ENCODE assay signal across 8 cellular contexts in the genomic region with DNA sequence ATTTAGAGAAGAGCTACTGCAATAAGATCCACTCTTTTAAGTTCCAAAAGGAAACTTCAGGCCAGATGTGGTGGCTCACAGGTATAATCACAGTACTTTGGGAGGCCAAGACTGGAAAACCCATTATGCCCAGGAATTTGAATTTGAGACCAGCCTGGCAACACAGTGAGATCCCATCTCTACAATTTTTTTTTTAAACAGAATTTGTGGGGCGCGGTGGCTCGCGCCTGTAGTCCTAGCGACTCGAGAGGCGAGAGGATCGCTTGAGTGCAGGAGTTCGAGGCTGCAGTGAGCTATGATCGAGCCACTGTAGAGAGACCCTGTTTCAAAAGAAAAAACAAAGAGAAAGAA. TPM values are rescaled to one million over a fixed set of nuclear protein-coding genes. Genes with fewer than 3 reads are reported as not detected.
DNase-seq lines count a peak whose midpoint lies in the region; TF ChIP-seq lines count a peak whose summit lies in the region.

No MANE protein-coding gene starts in this region.

- CTCF ChIA-PET in CD4-positive, alpha-beta memory T cell (lab: Charles Lee; ENCODE audit: partially characterized antibody) = interaction anchor here (2.6 to 3.1 kb wide), 2 partner anchors 16 to 18 kb away, joined by 16 to 17 read pairs; no protein-coding TSS in a partner anchor
- CTCF ChIA-PET in OCI-LY7 (lab: Charles Lee; ENCODE audit: unreplicated experiment) = interaction anchor here (0.6 kb wide), 1 partner anchor 15 kb away, joined by 3 read pairs; no protein-coding TSS in a partner anchor

- H3K27ac Mint-ChIP-seq in CD4-positive, alpha-beta memory T cell = peak overlapping the region; percentile 90 to 98 (median 95)
- peak overlapping the region; percentile 89 for H3K27ac Mint-ChIP-seq in endodermal cell

- peak overlapping the region; percentile 64 for H3K27ac ChIP-seq in CD4-positive, alpha-beta memory T cell (ENCODE audit: low read depth, low read length)
- H3K27ac ChIP-seq in OCI-LY7 (ENCODE audit: low read depth, low read length, poor library complexity, severe bottlenecking) = no peak overlapping the region
- H3K27ac ChIP-seq in endodermal cell (ENCODE audit: low read depth, low read length) = no peak overlapping the region
- H3K27ac ChIP-seq in neuronal stem cell (replicated peaks; ENCODE audit: low read length) = no peak overlapping the region

- H4K91ac ChIP-seq in neuronal stem cell (ENCODE audit: low read depth, low read length, poor library complexity) = no peak overlapping the region

- POLR2A ChIA-PET in CD4-positive, alpha-beta memory T cell (lab: Charles Lee; ENCODE audit: partially characterized antibody) = interaction anchor here (0.9 to 2.0 kb wide), 6 partner anchors 12 to 105 kb away, joined by 3 to 6 read pairs (median 4); a partner anchor contains a TSS
- POLR2A ChIA-PET in OCI-LY7 (lab: Charles Lee) = interaction anchor here (0.6 kb wide), 1 partner anchor 222 kb away, joined by 3 read pairs; no protein-coding TSS in a partner anchor

- no peak overlapping the region for H3K14ac ChIP-seq in neuronal stem cell (ENCODE audit: low read length)

- H2BK120ac ChIP-seq in neuronal stem cell (ENCODE audit: low read depth, low read length) = no peak overlapping the region

- no TSS peak for BruUV-seq in OCI-LY7 (replicated peaks; lab: Mats Ljungman, UMichigan)

- H3K9me2 ChIP-seq in OCI-LY7 (ENCODE audit: insufficient read depth, low read length) = no peaks in the 10 kb centered on the region

- 12 to 16% methylated on average over 7 to 10 of the region's 10 CpGs for WGBS in endodermal cell (ENCODE audit: insufficient coverage in 1 of 2, insufficient read length in 1 of 2), 2 experiments
- WGBS in neuronal stem cell (ENCODE audit: extremely low coverage in 2 of 2, insufficient read length in 2 of 2, insufficient replicate concordance in 1 of 2), 2 donors = no CpG with 5 or more reads among the region's 10 CpGs

- H3K4ac ChIP-seq in neuronal stem cell (ENCODE audit: low read length) = no peak overlapping the region

- H3K4me3 ChIP-seq in CD4-positive, alpha-beta memory T cell (ENCODE audit: low read length in 2 of 2) = peak overlapping the region; percentile 83 to 95
- peak overlapping the region; percentile 72 for H3K4me3 ChIP-seq in OCI-LY7 (ENCODE audit: low read depth, low read length, poor library complexity, severe bottlenecking)
- peak overlapping the region; percentile 89 for H3K4me3 ChIP-seq in endodermal cell (ENCODE audit: low read length)
- peak overlapping the region; percentile 85 to 89 for H3K4me3 ChIP-seq in neuronal stem cell (ENCODE audit: low read length in 2 of 2)

- no peaks in the 10 kb centered on the region for H3K36me3 ChIP-seq in CD4-positive, alpha-beta memory T cell (ENCODE audit: insufficient read depth, low read length)
- no peaks in the 10 kb centered on the region for H3K36me3 ChIP-seq in OCI-LY7 (ENCODE audit: insufficient read depth, low read length)
- H3K36me3 ChIP-seq in endodermal cell (ENCODE audit: control insufficient read depth, insufficient read depth, low read length) = peaks cover 4% of the 10 kb centered on the region
- H3K36me3 ChIP-seq in neuronal stem cell (replicated peaks in 1 of 2; ENCODE audit: control insufficient read depth in 2 of 2, insufficient read depth in 2 of 2, low read length in 2 of 2) = peaks cover 0 to 5% of the 10 kb centered on the region in 2 donors

- H3K27me3 Mint-ChIP-seq in CD4-positive, alpha-beta memory T cell = no peaks in the 10 kb centered on the region
- H3K27me3 Mint-ChIP-seq in endodermal cell (ENCODE audit: insufficient read depth) = no peaks in the 10 kb centered on the region

- H3K18ac ChIP-seq in neuronal stem cell (ENCODE audit: low read length) = no peak overlapping the region

- no peaks in the 10 kb centered on the region for H3K27me3 ChIP-seq in CD4-positive, alpha-beta memory T cell (ENCODE audit: insufficient read depth, low read length)
- H3K27me3 ChIP-seq in endodermal cell (ENCODE audit: control insufficient read depth, insufficient read depth, low read length, poor library complexity, severe bottlenecking) = no peaks in the 10 kb centered on the region
- H3K27me3 ChIP-seq in neuronal stem cell (ENCODE audit: control insufficient read depth in 3 of 3, insufficient read depth in 3 of 3, low read depth in 1 of 3, low read length in 3 of 3) = peaks cover 0 to 1% (median 0%) of the 10 kb centered on the region in 3 experiments

- peaks cover 21% of the 10 kb centered on the region for H3K4me1 ChIP-seq in CD4-positive, alpha-beta memory T cell (ENCODE audit: insufficient read depth, low read length)
- peaks cover 13% of the 10 kb centered on the region for H3K4me1 ChIP-seq in OCI-LY7 (ENCODE audit: insufficient read depth, low read length, poor library complexity, severe bottlenecking)
- H3K4me1 ChIP-seq in endodermal cell (ENCODE audit: control insufficient read depth, insufficient read depth, low read length) = no peaks in the 10 kb centered on the region
- H3K4me1 ChIP-seq in neuronal stem cell (ENCODE audit: control insufficient read depth in 2 of 2, insufficient read depth in 1 of 2, low read depth in 1 of 2, low read length in 2 of 2) = peaks cover 0 to 3% of the 10 kb centered on the region in 2 donors

- H3K9me3 Mint-ChIP-seq in CD4-positive, alpha-beta memory T cell = no peaks in the 10 kb centered on the region
- no peaks in the 10 kb centered on the region for H3K9me3 Mint-ChIP-seq in endodermal cell

- H2BK15ac ChIP-seq in neuronal stem cell (ENCODE audit: low read length) = no peak overlapping the region

- H3K36me3 Mint-ChIP-seq in CD4-positive, alpha-beta memory T cell = peaks cover 6 to 8% of the 10 kb centered on the region in 2 donors
- H3K36me3 Mint-ChIP-seq in endodermal cell (ENCODE audit: low read depth) = peaks cover 10% of the 10 kb centered on the region

- no peak overlapping the region for H4K8ac ChIP-seq in neuronal stem cell (ENCODE audit: low read depth, low read length)

- no peak overlapping the region for H2AK5ac ChIP-seq in neuronal stem cell (ENCODE audit: low read depth, low read length)

- H3K9me3 ChIP-seq in CD4-positive, alpha-beta memory T cell (ENCODE audit: control insufficient read depth in 1 of 2, low read length in 2 of 2) = no peaks in the 10 kb centered on the region
- H3K9me3 ChIP-seq in OCI-LY7 (ENCODE audit: low read length) (no peaks in the 10 kb centered on the region), endodermal cell (ENCODE audit: control insufficient read depth, low read length) (no peaks in the 10 kb centered on the region), neuronal stem cell (replicated peaks in 1 of 2; ENCODE audit: control insufficient read depth in 2 of 2, insufficient read depth in 1 of 2, low read depth in 1 of 2, low read length in 2 of 2) (no peaks in the 10 kb centered on the region)

- H2AFZ ChIP-seq in OCI-LY7 (ENCODE audit: low read length) = peak overlapping the region; percentile 85
- H2AFZ ChIP-seq in neuronal stem cell (ENCODE audit: low read length) = peak overlapping the region; percentile 99

- peak overlapping the region; percentile 81 for H3K4me2 ChIP-seq in OCI-LY7 (ENCODE audit: low read length)
- peak overlapping the region; percentile 77 for H3K4me2 ChIP-seq in neuronal stem cell (ENCODE audit: insufficient read depth, low read length, poor library complexity, severe bottlenecking)

- no peak for TF ChIP-seq CTCF in OCI-LY7 (conservative IDR thresholded peaks at IDR 0.05; ENCODE audit: low read length)
- TF ChIP-seq CTCF in endodermal cell (conservative IDR thresholded peaks at IDR 0.05) = no peak

- H3K79me1 ChIP-seq in neuronal stem cell (ENCODE audit: low read depth, low read length) = peaks cover 5% of the 10 kb centered on the region

- no peak overlapping the region for H3K23ac ChIP-seq in neuronal stem cell (ENCODE audit: low read depth, low read length, poor library complexity)

- no peaks in the 10 kb centered on the region for H4K20me1 ChIP-seq in OCI-LY7 (ENCODE audit: insufficient read depth, low read length)

- peaks cover 24 to 53% (median 36%) of the 10 kb centered on the region in 4 donors for H3K4me1 Mint-ChIP-seq in CD4-positive, alpha-beta memory T cell
- H3K4me1 Mint-ChIP-seq in endodermal cell = peaks cover 3% of the 10 kb centered on the region

- H3K79me2 ChIP-seq in OCI-LY7 (ENCODE audit: insufficient read depth, low read depth, low read length) = peaks cover 7% of the 10 kb centered on the region; the same call in 1 of the 2 replicates

- no peak for DNase-seq in CD4-positive, alpha-beta memory T cell
- DNase-seq in OCI-LY7 (ENCODE audit: low spot score) (no peak), endodermal cell (no peak), neuronal stem cell (ENCODE audit: low spot score) (no peak), GM19238 (ENCODE audit: insufficient read length, low spot score) (no peak), NCI-H2171 (lab: John Stamatoyannopoulos, UW) (no peak), HuH-7 (ENCODE audit: low spot score) (no peak), NOMO-1 (lab: John Stamatoyannopoulos, UW; ENCODE audit: unreplicated experiment in 2 of 2) (no peak)

- intact Hi-C loops in CD4-positive, alpha-beta memory T cell (cut with micrococcal nuclease) = no loop called here
- intact Hi-C loops in OCI-LY7 (cut with micrococcal nuclease; ENCODE audit: unreplicated experiment) = loop anchor here (5.0 kb wide), 1 partner anchor 145 kb away; a partner anchor contains a TSS

- H3K9ac ChIP-seq in endodermal cell (ENCODE audit: extremely low read depth, low read length, poor library complexity, severe bottlenecking) (peak overlapping the region; percentile 81), neuronal stem cell (ENCODE audit: low read depth, low read length, poor library complexity) (no peak overlapping the region)

- H3K4me3 Mint-ChIP-seq in CD4-positive, alpha-beta memory T cell = peak overlapping the region; percentile 92 to 99 (median 98)
- peak overlapping the region; percentile 90 for H3K4me3 Mint-ChIP-seq in endodermal cell

- H2BK12ac ChIP-seq in neuronal stem cell (ENCODE audit: low read length) = no peak overlapping the region

- peak overlapping the region; percentile 84 for H2BK5ac ChIP-seq in neuronal stem cell (ENCODE audit: low read length)

RNA-seq across cellular contexts. Expression of a gene that starts 0.8 kb away (rescaled TPM):
- 10 to 100 TPM; 19.7 to 24.7 TPM for total RNA-seq in CD4-positive, alpha-beta memory T cell
- polyA plus RNA-seq in CD4-positive, alpha-beta memory T cell = 10 to 100 TPM; 11.4 to 13.0 TPM
- 11.1 and 11.4 TPM in 2 replicates for total RNA-seq in OCI-LY7 (2014; rRNA removed; shearing (Covaris generic))
- 21.0 TPM in 2 replicates for total RNA-seq in OCI-LY7 (2022)
- 10 to 100 TPM; 19.9 to 31.3 TPM for total RNA-seq in endodermal cell
- 26.4 TPM for polyA plus RNA-seq in endodermal cell (2013, experiment 1 of 2)
- 20.0 TPM for polyA plus RNA-seq in endodermal cell (2013, experiment 2 of 2)
- 15.5 TPM for polyA plus RNA-seq in neuronal stem cell (2013, experiment 1 of 2)
- 15.7 TPM for polyA plus RNA-seq in neuronal stem cell (2013, experiment 2 of 2)

RNA-seq across cellular contexts. Expression of a gene that starts 58.1 kb away (rescaled TPM):
- total RNA-seq in CD4-positive, alpha-beta memory T cell = 100 to 1,000 TPM; 114 to 118 TPM
- polyA plus RNA-seq in CD4-positive, alpha-beta memory T cell = 10 to 100 TPM; 49.2 to 49.6 TPM
- total RNA-seq in OCI-LY7 (2014; rRNA removed; shearing (Covaris generic)) = 213 and 256 TPM in 2 replicates
- 580 and 590 TPM in 2 replicates for total RNA-seq in OCI-LY7 (2022)
- 100 to 1,000 TPM in 1 of 2 donors, 10 to 100 TPM in 1; 99.4 to 116 TPM for total RNA-seq in endodermal cell
- 72.5 TPM for polyA plus RNA-seq in endodermal cell (2013, experiment 1 of 2)
- polyA plus RNA-seq in endodermal cell (2013, experiment 2 of 2) = 57.7 TPM
- 49.8 TPM for polyA plus RNA-seq in neuronal stem cell (2013, experiment 1 of 2)
- polyA plus RNA-seq in neuronal stem cell (2013, experiment 2 of 2) = 52.6 TPM
